8 cellular contexts compared by ENCODE assay signal in the genomic region with DNA sequence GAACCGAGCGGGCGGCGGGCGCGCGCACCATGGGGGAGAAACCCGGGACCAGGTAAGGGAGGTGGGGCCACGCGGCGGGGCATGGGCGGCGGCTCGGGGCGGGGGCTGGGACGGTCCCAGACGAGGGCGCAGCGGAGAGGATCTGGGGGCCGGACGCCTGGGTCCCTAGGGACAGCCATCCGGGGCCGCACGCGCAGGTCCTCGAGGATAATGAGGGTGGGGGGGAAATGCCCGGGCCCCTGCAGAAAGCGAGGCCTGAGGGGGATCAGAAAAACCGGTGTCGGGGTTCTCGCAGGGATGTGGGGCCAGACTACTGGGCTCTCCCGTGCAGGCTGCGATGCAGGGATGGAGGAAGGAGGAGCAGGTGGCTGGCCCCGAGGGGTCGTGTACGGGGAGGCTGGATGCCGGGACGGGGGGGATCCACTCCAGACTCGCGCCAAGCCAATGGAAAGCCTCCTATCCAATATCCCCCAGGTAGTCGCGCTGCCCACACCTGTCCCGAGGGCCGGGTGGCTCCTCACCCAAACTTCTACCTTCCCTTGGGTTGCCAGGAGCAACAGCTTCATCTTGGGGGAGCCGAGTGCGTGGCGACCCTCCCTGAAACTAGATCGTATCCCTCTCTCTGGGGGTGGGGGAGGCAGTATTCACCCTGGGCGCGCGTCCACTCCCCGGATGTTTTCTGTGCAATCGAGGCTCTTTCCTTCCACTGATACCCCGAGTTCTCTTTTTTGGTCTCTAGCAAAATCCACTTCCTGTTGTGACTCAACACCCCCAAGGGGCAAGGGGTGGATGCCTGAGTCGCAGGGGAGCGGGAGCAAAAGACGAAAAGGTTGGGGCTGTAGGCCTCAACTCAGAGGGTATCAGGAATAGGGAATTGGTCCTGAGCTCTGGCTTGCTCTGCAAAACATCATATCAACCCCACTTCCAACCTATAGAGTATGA.
DNase-seq lines count a peak whose midpoint lies in the region; ATAC-seq and TF ChIP-seq lines count a peak whose summit lies in the region.

No MANE protein-coding gene starts in this region.

- H3K27ac ChIP-seq in angular gyrus (ENCODE audit: low read depth, low read length) (peak overlapping the region; percentile 80), iPS-20b (ENCODE audit: low read length) (no peak overlapping the region)

- POLR2A ChIA-PET in AG04449 (lab: Yijun Ruan, JAX): interaction anchor here (1.3 to 1.4 kb wide), 2 partner anchors 13 to 79 kb away, joined by 4 to 5 read pairs; no protein-coding TSS in a partner anchor

- CTCF ChIA-PET in AG04449 (lab: Yijun Ruan, JAX): interaction anchor here (0.8 to 3.3 kb wide), 9 partner anchors 20 to 357 kb away, joined by 3 to 38 read pairs (median 4); partner anchors contain the start of gene CHRNE

- peak overlapping the region; percentile 79; the same call in 1 of the 2 replicates for H3K9ac ChIP-seq in iPS-20b (ENCODE audit: low read depth, low read length)

- H3K4me3 ChIP-seq in AG04449 (ENCODE audit: low read depth, low read length) (peak overlapping the region; percentile 65), iPS-20b (ENCODE audit: low read length) (peak overlapping the region; percentile 89)

- no peaks in the 10 kb centered on the region for H3K9me3 ChIP-seq in iPS-20b (ENCODE audit: insufficient read depth, low read depth, low read length)

- no peak for TF ChIP-seq CTCF in AG04449 (IDR thresholded peaks at IDR 0.05; ENCODE audit: insufficient read depth, low read length, missing control alignments)

- DNase-seq in AG04449 (ENCODE audit: low read depth, low spot score): no peak
- peak; percentile 27 for DNase-seq in stimulated activated CD4-positive, alpha-beta T cell treated with anti-CD3 and anti-CD28 coated beads, Interleukin-2, amount 100 ng/mL, for 4 hours (ENCODE audit: low read depth)
- DNase-seq in NCI-H2107 treated with DMSO at 0.1 percent for 48 hours (lab: John Stamatoyannopoulos, UW; ENCODE audit: unreplicated experiment): no peak

- peaks cover 7% of the 10 kb centered on the region for H3K36me3 ChIP-seq in iPS-20b (ENCODE audit: insufficient read depth, low read depth, low read length)

- peaks cover 7% of the 10 kb centered on the region; the same call in 1 of the 2 replicates for H3K4me1 ChIP-seq in iPS-20b (ENCODE audit: insufficient read depth, low read length)

- H3K27me3 ChIP-seq in iPS-20b (ENCODE audit: insufficient read depth, low read length): no peaks in the 10 kb centered on the region

- ATAC-seq in GM21825 (IDR thresholded peaks at IDR 0.05; ENCODE audit: unreplicated experiment) (peak; percentile 6), SK-N-SH treated with all-trans-retinoic acid at 6 μM for 48 hours (peak; percentile 3; the same call in 1 of the 3 replicates), HG03565 (IDR thresholded peaks at IDR 0.05; ENCODE audit: unreplicated experiment) (no peak)

TF ChIP-seq in SK-N-SH treated with all-trans-retinoic acid at 6 μM for 48 hours, 23 proteins besides CTCF, POLR2A, EP300 and RAD21:
- TF ChIP-seq RARB (CRISPR knock-in tag; IDR thresholded peaks at IDR 0.05) (no peak), CSDC2 (CRISPR knock-in tag; IDR thresholded peaks at IDR 0.05) (no peak), PPARA (CRISPR knock-in tag; IDR thresholded peaks at IDR 0.05; ENCODE audit: borderline replicate concordance) (no peak), PATZ1 (CRISPR knock-in tag; IDR thresholded peaks at IDR 0.05; ENCODE audit: borderline replicate concordance) (no peak), ZFP30 (CRISPR knock-in tag; IDR thresholded peaks at IDR 0.05) (no peak)
- TF ChIP-seq, protein P1, sequence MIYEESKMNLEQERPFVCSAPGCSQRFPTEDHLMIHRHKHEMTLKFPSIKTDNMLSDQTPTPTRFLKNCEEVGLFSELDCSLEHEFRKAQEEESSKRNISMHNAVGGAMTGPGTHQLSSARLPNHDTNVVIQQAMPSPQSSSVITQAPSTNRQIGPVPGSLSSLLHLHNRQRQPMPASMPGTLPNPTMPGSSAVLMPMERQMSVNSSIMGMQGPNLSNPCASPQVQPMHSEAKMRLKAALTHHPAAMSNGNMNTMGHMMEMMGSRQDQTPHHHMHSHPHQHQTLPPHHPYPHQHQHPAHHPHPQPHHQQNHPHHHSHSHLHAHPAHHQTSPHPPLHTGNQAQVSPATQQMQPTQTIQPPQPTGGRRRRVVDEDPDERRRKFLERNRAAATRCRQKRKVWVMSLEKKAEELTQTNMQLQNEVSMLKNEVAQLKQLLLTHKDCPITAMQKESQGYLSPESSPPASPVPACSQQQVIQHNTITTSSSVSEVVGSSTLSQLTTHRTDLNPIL (CRISPR knock-in tag; IDR thresholded peaks at IDR 0.05; ENCODE audit: low read depth): no peak
